Comparison of ENCODE assay signal across 1 cellular context in genomic region chr12:57471-57980, GRCh38.
TF ChIP-seq lines count a peak whose summit lies in the region.

No MANE protein-coding gene starts in this region.

TF ChIP-seq in K562, 482 proteins besides CTCF, POLR2A, EP300 and RAD21 (continued from another document):
- no peak for TF ChIP-seq CEBPZ (IDR thresholded peaks at IDR 0.05; ENCODE audit: borderline replicate concordance, low read depth, low read length)
- TF ChIP-seq, protein P1, sequence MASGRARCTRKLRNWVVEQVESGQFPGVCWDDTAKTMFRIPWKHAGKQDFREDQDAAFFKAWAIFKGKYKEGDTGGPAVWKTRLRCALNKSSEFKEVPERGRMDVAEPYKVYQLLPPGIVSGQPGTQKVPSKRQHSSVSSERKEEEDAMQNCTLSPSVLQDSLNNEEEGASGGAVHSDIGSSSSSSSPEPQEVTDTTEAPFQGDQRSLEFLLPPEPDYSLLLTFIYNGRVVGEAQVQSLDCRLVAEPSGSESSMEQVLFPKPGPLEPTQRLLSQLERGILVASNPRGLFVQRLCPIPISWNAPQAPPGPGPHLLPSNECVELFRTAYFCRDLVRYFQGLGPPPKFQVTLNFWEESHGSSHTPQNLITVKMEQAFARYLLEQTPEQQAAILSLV (tag; IDR thresholded peaks at IDR 0.05): no peak
- no peak for TF ChIP-seq ETV1 (tag; conservative IDR thresholded peaks at IDR 0.05; ENCODE audit: low read depth)
- TF ChIP-seq TEAD2 (tag; IDR thresholded peaks at IDR 0.05): no peak
